In genomic region chr7:150049012-150049655, GRCh38 we compare ENCODE assay signal across 8 cellular contexts.
DNase-seq lines count a peak whose midpoint lies in the region; ATAC-seq and TF ChIP-seq lines count a peak whose summit lies in the region.
"Not testable (repeated sequence)": the region's sequence is repeated elsewhere in the genome, so short reads cannot be mapped to it uniquely, and the experiment has no call there.

No MANE protein-coding gene starts in this region.

- 5% methylated on average over 25 of the region's 46 CpGs for WGBS in SK-N-SH (ENCODE audit: low lambda C conversion rate)
- 7% methylated on average over 14 of the region's 46 CpGs for WGBS in esophagus muscularis mucosa
- 4% methylated on average over 22 to 24 of the region's 46 CpGs for WGBS in tibial nerve, 2 donors

- H3K36me3 ChIP-seq in SK-N-SH (replicated peaks in 1 of 2; ENCODE audit: control insufficient read depth in 1 of 2, insufficient read depth in 2 of 2, low read length in 1 of 2); esophagus muscularis mucosa; tibial nerve: not testable (repeated sequence)

- H3K9ac ChIP-seq in SK-N-SH, result not testable (repeated sequence)

- peak; percentile 54 for DNase-seq in DMS79 treated with DMSO at 0.1 percent for 48 hours (lab: John Stamatoyannopoulos, UW)
- peak; percentile 74 for DNase-seq in NCI-H146 (lab: John Stamatoyannopoulos, UW)
- peak; percentile 60 for DNase-seq in SK-N-SH
- peak; percentile 2 for DNase-seq in activated naive CD8-positive, alpha-beta T cell treated with anti-CD3 and anti-CD28 coated beads, Interleukin-2, amount 50 U/mL, for 24 hours
- not testable (repeated sequence) for DNase-seq in esophagus muscularis mucosa (ENCODE audit: extremely low spot score); osteocyte (ENCODE audit: extremely low spot score, unreplicated experiment)
- peak in 1 of 2 donors; percentile 14 for DNase-seq in left colon
- peak in 1 of 2 donors; percentile 14 for DNase-seq in tibial nerve (ENCODE audit: low spot score in 2 of 2)

- TF ChIP-seq CTCF in SK-N-SH (IDR thresholded peaks at IDR 0.05), result peak; percentile 9; the same call in 1 of the 2 replicates
- peak in 1 of 3 experiments; percentile 16 for TF ChIP-seq CTCF in esophagus muscularis mucosa (IDR thresholded peaks at IDR 0.05)
- peak; percentile 43 for TF ChIP-seq CTCF in osteocyte (IDR thresholded peaks at IDR 0.05)
- not testable (repeated sequence) for TF ChIP-seq CTCF in tibial nerve (IDR thresholded peaks at IDR 0.05)

- not testable (repeated sequence) for TF ChIP-seq RAD21 in SK-N-SH (IDR thresholded peaks at IDR 0.05; ENCODE audit: low read length)

- H3K36me3 Mint-ChIP-seq in activated naive CD8-positive, alpha-beta T cell treated with anti-CD3 and anti-CD28 coated beads, Interleukin-2, amount 50 U/mL, for 24 hours (ENCODE audit: low read depth); osteocyte (ENCODE audit: unreplicated experiment): not testable (repeated sequence)

- not testable (repeated sequence) for TF ChIP-seq POLR2A in esophagus muscularis mucosa (IDR thresholded peaks at IDR 0.05; ENCODE audit: low read depth); tibial nerve (IDR thresholded peaks at IDR 0.05)

- H3K9me3 ChIP-seq in SK-N-SH, esophagus muscularis mucosa, tibial nerve: not testable (repeated sequence)

- H3K27me3 ChIP-seq in SK-N-SH (ENCODE audit: insufficient read depth), result peaks cover 46% of the 10 kb centered on the region
- H3K27me3 ChIP-seq in esophagus muscularis mucosa, result peaks cover 0 to 21% (median 2%) of the 10 kb centered on the region in 4 donors
- not testable (repeated sequence) for H3K27me3 ChIP-seq in tibial nerve

- ATAC-seq in activated naive CD8-positive, alpha-beta T cell treated with anti-CD3 and anti-CD28 coated beads, Interleukin-2, amount 50 U/mL, for 24 hours, result peak; percentile 80
- ATAC-seq in left colon, result peak; percentile 89

- H3K9me2 ChIP-seq in SK-N-SH, result not testable (repeated sequence)

- H4K20me1 ChIP-seq in SK-N-SH (ENCODE audit: insufficient read depth), result not testable (repeated sequence)

- intact Hi-C loops in esophagus muscularis mucosa (cut with DNase I), result loop anchor here (10.0 kb wide), 2 partner anchors 164 to 244 kb away; no protein-coding TSS in a partner anchor
- intact Hi-C loops in left colon (cut with DNase I, micrococcal nuclease), result not testable (repeated sequence)

- not testable (repeated sequence) for H2AFZ ChIP-seq in SK-N-SH (ENCODE audit: low read depth)

- not testable (repeated sequence) for H3K9me3 Mint-ChIP-seq in activated naive CD8-positive, alpha-beta T cell treated with anti-CD3 and anti-CD28 coated beads, Interleukin-2, amount 50 U/mL, for 24 hours; osteocyte (ENCODE audit: unreplicated experiment)

- not testable (repeated sequence) for H3K4me1 ChIP-seq in SK-N-SH (ENCODE audit: control insufficient read depth in 1 of 2, insufficient read depth in 2 of 2, low read depth in 1 of 2, low read length in 1 of 2)
- H3K4me1 ChIP-seq in esophagus muscularis mucosa (peaks cover 5 to 23% (median 19%) of the 10 kb centered on the region in 4 donors), tibial nerve (peaks cover 0 to 21% (median 2%) of the 10 kb centered on the region in 4 donors)

- peak overlapping the region; percentile 40 for H3K4me3 Mint-ChIP-seq in activated naive CD8-positive, alpha-beta T cell treated with anti-CD3 and anti-CD28 coated beads, Interleukin-2, amount 50 U/mL, for 24 hours
- peak overlapping the region; percentile 67 for H3K4me3 Mint-ChIP-seq in osteocyte (ENCODE audit: unreplicated experiment)

- not testable (repeated sequence) for H3F3A ChIP-seq in SK-N-SH (replicated peaks; ENCODE audit: insufficient read depth)

- not testable (repeated sequence) for H3K27ac Mint-ChIP-seq in activated naive CD8-positive, alpha-beta T cell treated with anti-CD3 and anti-CD28 coated beads, Interleukin-2, amount 50 U/mL, for 24 hours; osteocyte (ENCODE audit: unreplicated experiment)

- not testable (repeated sequence) for H3K4me3 ChIP-seq in SK-N-SH (ENCODE audit: low read depth in 2 of 2, low read length in 1 of 2)
- peak overlapping the region; percentile 43 to 62 (median 58) for H3K4me3 ChIP-seq in esophagus muscularis mucosa
- peak overlapping the region; percentile 20 to 55 (median 28) for H3K4me3 ChIP-seq in tibial nerve

- H3K79me2 ChIP-seq in SK-N-SH (ENCODE audit: insufficient read depth), result not testable (repeated sequence)

- TF ChIP-seq EP300 in SK-N-SH (IDR thresholded peaks at IDR 0.05; ENCODE audit: borderline replicate concordance in 1 of 2, low read depth in 1 of 2, low read length in 1 of 2); esophagus muscularis mucosa (IDR thresholded peaks at IDR 0.05); tibial nerve (IDR thresholded peaks at IDR 0.05): not testable (repeated sequence)

- POLR2A ChIA-PET in SK-N-SH (lab: Yijun Ruan, JAX), result not testable (repeated sequence)

- not testable (repeated sequence) for H3K4me1 Mint-ChIP-seq in activated naive CD8-positive, alpha-beta T cell treated with anti-CD3 and anti-CD28 coated beads, Interleukin-2, amount 50 U/mL, for 24 hours
- peaks cover 10% of the 10 kb centered on the region for H3K4me1 Mint-ChIP-seq in osteocyte (ENCODE audit: unreplicated experiment)

- CTCF ChIA-PET in SK-N-SH (lab: Yijun Ruan, JAX), result not testable (repeated sequence)

- peak overlapping the region; percentile 50; the same call in 1 of the 2 replicates for H3K4me2 ChIP-seq in SK-N-SH

- H3K27ac ChIP-seq in SK-N-SH (ENCODE audit: low read depth in 2 of 2, low read length in 1 of 2), result not testable (repeated sequence)
- peak overlapping the region in 3 of 4 donors; percentile 65 to 84 (median 79) for H3K27ac ChIP-seq in esophagus muscularis mucosa (replicated peaks in 1 of 4)
- peak overlapping the region in 2 of 4 donors; percentile 55 to 73 for H3K27ac ChIP-seq in tibial nerve

- H3K27me3 Mint-ChIP-seq in activated naive CD8-positive, alpha-beta T cell treated with anti-CD3 and anti-CD28 coated beads, Interleukin-2, amount 50 U/mL, for 24 hours, result peaks cover 31% of the 10 kb centered on the region
- H3K27me3 Mint-ChIP-seq in osteocyte (ENCODE audit: unreplicated experiment), result peaks cover 35% of the 10 kb centered on the region
